Comparison of ENCODE assay signal across 12 cellular contexts in the genomic region with DNA sequence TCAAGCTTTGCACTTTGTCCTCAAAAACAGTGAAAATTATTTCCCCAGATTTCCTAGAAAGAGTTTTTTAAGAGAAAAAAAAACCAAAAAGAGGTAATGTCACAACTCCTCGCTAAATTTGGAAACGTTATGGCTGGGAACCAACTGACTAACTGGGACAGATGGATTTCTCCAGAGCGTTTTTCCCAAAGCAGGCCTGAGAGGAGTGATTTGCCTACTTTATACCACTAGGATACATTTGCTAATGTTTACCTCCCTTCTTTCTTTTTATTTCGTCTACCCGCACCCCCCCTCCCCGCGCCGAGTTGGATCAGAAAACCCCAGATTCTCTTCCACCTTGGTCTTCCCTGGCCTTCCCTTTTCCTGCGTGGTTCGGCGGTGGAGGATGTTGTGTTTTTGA. TPM values are rescaled to one million over a fixed set of nuclear protein-coding genes. Genes with fewer than 3 reads are reported as not detected.
DNase-seq lines count a peak whose midpoint lies in the region; ATAC-seq and TF ChIP-seq lines count a peak whose summit lies in the region.
"Had no signal": no experiment of that assay in that cellular context is flagged by ENCODE, and none has a peak within 500 bp of the region (broad histone marks: within the 10 kb centered on the region; RNA-seq: fewer than 3 reads in every experiment).

No MANE protein-coding gene starts in this region.

- H3K4me3 ChIP-seq in RWPE2 (ENCODE audit: severe bottlenecking) = no peak overlapping the region
- H3K4me3 ChIP-seq: BLaER1 had no signal

- H3K27ac Mint-ChIP-seq in T-helper 2 cell treated with Interferon-gamma antibody and Interleukin-4, amounts not matched to agents 5 μg/mL and 100 μg/mL, for 36 hours = no peak overlapping the region

- peak overlapping the region; percentile 35 for H3K4me3 Mint-ChIP-seq in T-helper 2 cell treated with Interferon-gamma antibody and Interleukin-4, amounts not matched to agents 5 μg/mL and 100 μg/mL, for 36 hours

- no peaks in the 10 kb centered on the region for H3K9me3 ChIP-seq in RWPE2 (ENCODE audit: severe bottlenecking)
- H3K9me3 ChIP-seq: BLaER1 had no signal

- H3K9me3 Mint-ChIP-seq in T-helper 2 cell treated with Interferon-gamma antibody and Interleukin-4, amounts not matched to agents 5 μg/mL and 100 μg/mL, for 36 hours = no peaks in the 10 kb centered on the region

- H3K27ac ChIP-seq in RWPE2 (ENCODE audit: poor library complexity, severe bottlenecking) = peak overlapping the region; percentile 98
- H3K27ac ChIP-seq: BLaER1 had no signal

- peaks cover 7% of the 10 kb centered on the region for H3K4me1 Mint-ChIP-seq in T-helper 2 cell treated with Interferon-gamma antibody and Interleukin-4, amounts not matched to agents 5 μg/mL and 100 μg/mL, for 36 hours (ENCODE audit: low read depth)

- DNase-seq in T-helper 2 cell treated with Interferon-gamma antibody and Interleukin-4, amounts not matched to agents 5 μg/mL and 100 μg/mL, for 36 hours (ENCODE audit: low spot score) = no peak
- no peak for DNase-seq in T-helper 2 cell
- no peak for DNase-seq in RWPE2 (ENCODE audit: low spot score)
- no peak for DNase-seq in left ventricle myocardium superior
- DNase-seq in stromal cell of bone marrow (ENCODE audit: low read depth) = peak; percentile 83
- DNase-seq in GM10248 (ENCODE audit: extremely low spot score) = no peak
- DNase-seq in DMS53 (lab: John Stamatoyannopoulos, UW) = no peak
- no peak for DNase-seq in DMS53 treated with DMSO at 0.1 percent for 48 hours (lab: John Stamatoyannopoulos, UW; ENCODE audit: unreplicated experiment)
- DNase-seq: activated CD4-positive, alpha-beta T cell treated with anti-CD3 and anti-CD28 coated beads for 1 hour; foreskin melanocyte had no signal

- H3K36me3 Mint-ChIP-seq in T-helper 2 cell treated with Interferon-gamma antibody and Interleukin-4, amounts not matched to agents 5 μg/mL and 100 μg/mL, for 36 hours (ENCODE audit: low read depth) = no peaks in the 10 kb centered on the region

- CTCF ChIA-PET in GM10248 (lab: Yijun Ruan, JAX) = no interaction called here

- no peak for ATAC-seq in RWPE2 (ENCODE audit: low read depth)
- peak; percentile 65 for ATAC-seq in left ventricle myocardium superior

- no peak for TF ChIP-seq CTCF in RWPE2 (IDR thresholded peaks at IDR 0.05; ENCODE audit: poor library complexity, severe bottlenecking)
- no peak for TF ChIP-seq CTCF in GM10248 (IDR thresholded peaks at IDR 0.05; ENCODE audit: control extremely low read depth, extremely low read depth, low read depth, missing control alignments)

- H3K27me3 Mint-ChIP-seq in T-helper 2 cell treated with Interferon-gamma antibody and Interleukin-4, amounts not matched to agents 5 μg/mL and 100 μg/mL, for 36 hours (ENCODE audit: low read depth) = peaks cover 2% of the 10 kb centered on the region

- no peaks in the 10 kb centered on the region for H3K36me3 ChIP-seq in RWPE2 (ENCODE audit: low read depth)
- H3K36me3 ChIP-seq: BLaER1 had no signal

- intact Hi-C loops in left ventricle myocardium superior (cut with micrococcal nuclease) = no loop called here

- POLR2A ChIA-PET in GM10248 (lab: Yijun Ruan, JAX) = no interaction called here

- no peaks in the 10 kb centered on the region for H3K27me3 ChIP-seq in RWPE2 (ENCODE audit: insufficient read depth, poor library complexity, severe bottlenecking)
- H3K27me3 ChIP-seq: BLaER1 had no signal

- peaks cover 66% of the 10 kb centered on the region for H3K4me1 ChIP-seq in RWPE2 (ENCODE audit: insufficient read depth, poor library complexity, severe bottlenecking)

RNA-seq across cellular contexts. Expression of gene CPA2, which starts 7.2 kb away (rescaled TPM):
- total RNA-seq in left ventricle myocardium superior = not detected
- total RNA-seq: MCF 10A had no signal

RNA-seq across cellular contexts. Expression of gene CPA4, which starts 19.1 kb away (rescaled TPM):
- total RNA-seq in left ventricle myocardium superior = 0.77 TPM
